In genomic region chr5:112690605-112691340, GRCh38 we compare ENCODE assay signal across 16 cellular contexts. TPM values are rescaled to one million over a fixed set of nuclear protein-coding genes. Genes with fewer than 3 reads are reported as not detected.
DNase-seq lines count a peak whose midpoint lies in the region; ATAC-seq, FAIRE-seq and TF ChIP-seq lines count a peak whose summit lies in the region.
"Had no signal": no experiment of that assay in that cellular context is flagged by ENCODE, and none has a peak within 500 bp of the region (broad histone marks: within the 10 kb centered on the region; RNA-seq: fewer than 3 reads in every experiment).

No MANE protein-coding gene starts in this region.

- dilution Hi-C loops in keratinocyte (cut with MboI; ENCODE audit: extremely low pct_ligation_motif_present, low sequenced_read_pairs) = no loop called here

- no peaks in the 10 kb centered on the region for H3K27me3 ChIP-seq in keratinocyte (ENCODE audit: control insufficient read depth, extremely low read depth, insufficient read depth, low read length)
- H3K27me3 ChIP-seq: BLaER1 had no signal

- no peaks in the 10 kb centered on the region for H3K9me3 ChIP-seq in keratinocyte (ENCODE audit: control insufficient read depth, low read depth, low read length)
- H3K9me3 ChIP-seq: BLaER1 had no signal

- peaks cover 18% of the 10 kb centered on the region for H3K4me1 Mint-ChIP-seq in WTC11
- no peaks in the 10 kb centered on the region for H3K4me1 Mint-ChIP-seq in T-cell
- no peaks in the 10 kb centered on the region for H3K4me1 Mint-ChIP-seq in natural killer cell
- H3K4me1 Mint-ChIP-seq: CD4-positive, CD25-positive, alpha-beta regulatory T cell had no signal

- H3K36me3 ChIP-seq in keratinocyte (ENCODE audit: control insufficient read depth in 2 of 2, extremely low read depth in 1 of 2, insufficient read depth in 2 of 2, low read length in 2 of 2) = no peaks in the 10 kb centered on the region
- H3K36me3 ChIP-seq: BLaER1 had no signal

- H3K27ac ChIP-seq in keratinocyte (ENCODE audit: control insufficient read depth, insufficient read depth, low read length) = no peak overlapping the region
- H3K27ac ChIP-seq: 22Rv1 had no signal

- DNase-seq in DMS53 (lab: John Stamatoyannopoulos, UW) (peak; percentile 32), DMS53 treated with DMSO at 0.1 percent for 48 hours (lab: John Stamatoyannopoulos, UW; ENCODE audit: unreplicated experiment) (no peak), WTC11 (ENCODE audit: low spot score) (no peak), keratinocyte (ENCODE audit: low read depth, low spot score) (no peak), T-cell (no peak), natural killer cell (no peak)
- DNase-seq: DMS79 treated with DMSO at 0.1 percent for 48 hours, EL had no signal

- H3K4me1 ChIP-seq in keratinocyte (ENCODE audit: control insufficient read depth, extremely low read depth, insufficient read depth, low read length) = peaks cover 4% of the 10 kb centered on the region

- H3K27me3 Mint-ChIP-seq in WTC11 (ENCODE audit: low read depth) (no peaks in the 10 kb centered on the region), T-cell (peaks cover 38 to 41% of the 10 kb centered on the region in 2 donors), natural killer cell (ENCODE audit: low read depth in 2 of 2) (peaks cover 31 to 80% of the 10 kb centered on the region in 2 donors)

- H3K36me3 Mint-ChIP-seq in WTC11 = no peaks in the 10 kb centered on the region
- H3K36me3 Mint-ChIP-seq in T-cell = peaks cover 4% of the 10 kb centered on the region
- H3K36me3 Mint-ChIP-seq in natural killer cell = no peaks in the 10 kb centered on the region
- H3K36me3 Mint-ChIP-seq: CD4-positive, CD25-positive, alpha-beta regulatory T cell had no signal

- TF ChIP-seq CTCF in WTC11 (IDR thresholded peaks at IDR 0.05) (no peak), keratinocyte (optimal IDR thresholded peaks at IDR 0.05 in 1 of 3, IDR thresholded peaks at IDR 0.05 in 1 of 3, conservative IDR thresholded peaks at IDR 0.05 in 1 of 3; ENCODE audit: extremely low read depth in 1 of 3, insufficient read depth in 2 of 3, low read length in 3 of 3) (no peak), natural killer cell (IDR thresholded peaks at IDR 0.05) (no peak)

- H3K27ac Mint-ChIP-seq in WTC11 (no peak overlapping the region), T-cell (no peak overlapping the region), natural killer cell (no peak overlapping the region)
- H3K27ac Mint-ChIP-seq: CD4-positive, CD25-positive, alpha-beta regulatory T cell had no signal

- FAIRE-seq in keratinocyte (lab: Jason Lieb, UNC) = peak; percentile 67
- FAIRE-seq: G401.6, H54, HTR-8/SVneo had no signal

- no peak overlapping the region for H3K9ac ChIP-seq in keratinocyte (ENCODE audit: control insufficient read depth, extremely low read depth, insufficient read depth, low read length)
- H3K9ac ChIP-seq: BLaER1 had no signal

- CTCF ChIA-PET in WTC11 (lab: Charles Lee) (interaction anchor here (1.0 to 4.8 kb wide), 12 partner anchors 17 to 231 kb away, joined by 3 to 91 read pairs (median 12); partner anchors contain the start of genes APC and REEP5), T-cell (lab: Charles Lee) (interaction anchor here (0.5 to 2.2 kb wide), 5 partner anchors 67 to 198 kb away, joined by 3 to 14 read pairs (median 3); no protein-coding TSS in a partner anchor)

- no peaks in the 10 kb centered on the region for H3K79me2 ChIP-seq in keratinocyte (ENCODE audit: control insufficient read depth, insufficient read depth, low read length)

- POLR2A ChIA-PET in WTC11 (lab: Charles Lee) = interaction anchor here (0.6 to 2.6 kb wide), 2 partner anchors 17 to 170 kb away, joined by 3 to 7 read pairs; partner anchors contain the start of gene SRP19
- POLR2A ChIA-PET in T-cell (lab: Charles Lee) = no interaction called here

- H3K9me3 Mint-ChIP-seq in WTC11 (peaks cover 8% of the 10 kb centered on the region), T-cell (no peaks in the 10 kb centered on the region), natural killer cell (no peaks in the 10 kb centered on the region)

- ATAC-seq in WTC11 (peak; percentile 8; the same call in 1 of the 2 replicates), T-cell (replicated peaks in 1 of 4) (no peak), GM18502 (IDR thresholded peaks at IDR 0.05; ENCODE audit: poor library complexity, unreplicated experiment) (no peak), natural killer cell (no peak)
- ATAC-seq: HCT116 had no signal

- H2AFZ ChIP-seq in keratinocyte (ENCODE audit: control insufficient read depth, low read length) = peak overlapping the region; percentile 28

- H3K4me2 ChIP-seq in keratinocyte (ENCODE audit: control insufficient read depth, extremely low read depth, insufficient read depth, low read depth, low read length) = peak overlapping the region; percentile 2
- H3K4me2 ChIP-seq: BLaER1 had no signal

- H3K9me1 ChIP-seq in keratinocyte (ENCODE audit: control insufficient read depth, extremely low read depth, insufficient read depth, low read length) = no peaks in the 10 kb centered on the region

- no peaks in the 10 kb centered on the region for H4K20me1 ChIP-seq in keratinocyte (ENCODE audit: control insufficient read depth, extremely low read depth, insufficient read depth, low read length)
- H4K20me1 ChIP-seq: BLaER1 had no signal

- intact Hi-C loops in natural killer cell (cut with micrococcal nuclease) = loop anchor here (1.0 kb wide), 1 partner anchor 67 kb away; no protein-coding TSS in a partner anchor

- no peak overlapping the region for H3K4me3 ChIP-seq in keratinocyte (ENCODE audit: control insufficient read depth in 2 of 3, extremely low read depth in 1 of 3, insufficient read depth in 2 of 3, low read depth in 1 of 3, low read length in 3 of 3)
- H3K4me3 ChIP-seq: BLaER1 had no signal

- H3K4me3 Mint-ChIP-seq in WTC11 = no peak overlapping the region
- H3K4me3 Mint-ChIP-seq in T-cell = no peak overlapping the region
- H3K4me3 Mint-ChIP-seq in natural killer cell = no peak overlapping the region

TF ChIP-seq in WTC11, 78 proteins besides CTCF, POLR2A, EP300 and RAD21:
- TF ChIP-seq OVOL2 (CRISPR knock-in tag; IDR thresholded peaks at IDR 0.05; ENCODE audit: borderline replicate concordance) = no peak
TF ChIP-seq in WTC11: peak in this region for 0.

RNA-seq across cellular contexts. Expression of gene APC, which starts 46.9 kb away (rescaled TPM):
- total RNA-seq in WTC11 (2021) = 31.8 to 40.0 TPM (median 33.1 TPM) in 3 replicates
- 13.2 to 16.5 TPM (median 15.7 TPM) in 3 replicates for polyA plus RNA-seq in keratinocyte
- polyA plus RNA-seq in keratinocyte (2011; ENCODE audit: low read depth) = 10.0 TPM
- 5.4 and 8.7 TPM in 2 replicates for polyA plus RNA-seq in keratinocyte (2011; cell fraction: cytosol; rRNA removed)
- polyA plus RNA-seq in keratinocyte (2011; cell fraction: nucleus; rRNA removed) = 21.7 and 25.4 TPM in 2 replicates
- 7.4 and 14.0 TPM in 2 replicates for polyA plus RNA-seq in keratinocyte (2012; ENCODE audit: low replicate concordance)
- 10.0 to 59.1 TPM (median 25.3 TPM) in 3 replicates for polyA minus RNA-seq in keratinocyte
- 23.4 TPM for polyA minus RNA-seq in keratinocyte (2011; cell fraction: cytosol; rRNA and poly(A)+ RNA removed)
- 105 and 143 TPM in 2 replicates for polyA minus RNA-seq in keratinocyte (2011; cell fraction: nucleus; rRNA and poly(A)+ RNA removed)
- total RNA-seq in T-cell = 10 to 100 TPM; 33.0 to 45.0 (median 39.7) TPM
- total RNA-seq in natural killer cell = 10 to 100 TPM; 40.1 to 52.3 (median 49.0) TPM
